1 cellular context compared by ENCODE assay signal in the genomic region with DNA sequence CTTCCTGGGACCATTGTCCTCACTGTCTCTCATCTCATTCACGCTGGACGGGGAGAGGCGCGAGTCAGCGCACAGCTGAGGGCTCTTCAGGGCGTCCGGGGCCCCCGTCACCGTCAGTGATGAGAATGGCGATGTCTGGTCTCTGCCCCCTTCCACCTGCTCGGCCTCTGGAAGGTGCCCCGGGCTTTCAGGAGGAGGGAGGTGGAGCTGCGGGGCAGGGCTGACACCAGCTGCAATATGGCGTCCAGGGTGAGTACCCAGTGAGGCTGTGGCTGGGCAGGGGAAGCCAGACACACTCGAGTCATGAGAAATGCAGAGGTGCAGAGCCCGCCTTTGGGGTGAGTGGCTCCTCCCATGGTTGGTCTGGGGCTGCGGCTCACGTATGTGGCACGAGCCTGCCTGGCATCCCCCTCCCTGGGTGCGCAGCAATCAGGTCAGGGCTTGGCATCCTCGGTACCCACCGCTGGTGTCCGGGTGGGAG.
A peak's percentile ranks its signal among the peaks of the same experiment; 100 is the strongest.
TF ChIP-seq lines count a peak whose summit lies in the region.

No MANE protein-coding gene starts in this region.

TF ChIP-seq in HepG2, 621 proteins besides CTCF, POLR2A, EP300 and RAD21:
- peak; percentile 19 for TF ChIP-seq AGO2 (optimal IDR thresholded peaks at IDR 0.05; ENCODE audit: low read depth, low read length)
- no peak for TF ChIP-seq CCAR2 (optimal IDR thresholded peaks at IDR 0.05; ENCODE audit: low read depth, low read length)
- no peak for TF ChIP-seq ATM (IDR thresholded peaks at IDR 0.05; ENCODE audit: borderline replicate concordance)
TF ChIP-seq in HepG2: peak in this region for 1.
